ENCODE assay signal across 8 cellular contexts in the genomic region with DNA sequence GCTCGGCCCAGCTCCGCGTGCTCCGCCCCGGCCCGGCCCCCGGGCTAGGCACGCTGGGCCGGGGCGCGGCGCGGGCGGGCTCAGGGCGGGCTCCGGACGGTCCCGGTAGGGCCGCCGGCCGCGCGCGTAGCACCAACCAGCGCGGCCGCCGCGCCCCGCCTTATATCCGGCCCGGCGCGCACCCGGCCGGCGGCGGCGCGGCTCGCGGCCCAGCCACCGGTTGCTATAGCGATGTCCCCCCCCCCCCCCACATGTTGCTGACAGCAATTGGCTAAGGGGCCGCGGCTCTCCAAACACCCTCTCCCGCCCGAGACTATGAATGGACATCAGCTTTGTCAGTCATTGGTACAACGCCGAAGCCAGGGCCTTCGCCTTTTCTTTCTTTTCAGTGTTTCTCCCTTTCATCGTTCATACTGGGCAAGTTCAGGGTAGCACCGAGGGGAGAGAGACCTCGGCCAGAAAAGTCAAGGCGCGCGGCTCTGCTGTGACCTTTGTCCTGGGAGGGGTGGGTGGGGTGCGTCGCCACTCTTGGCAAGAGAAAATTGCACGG.
DNase-seq lines count a peak whose midpoint lies in the region; ATAC-seq and TF ChIP-seq lines count a peak whose summit lies in the region.

No MANE protein-coding gene starts in this region.

- TF ChIP-seq POLR2A in stomach (IDR thresholded peaks at IDR 0.05), result no peak

- in situ Hi-C loops in brain microvascular endothelial cell (cut with HindIII; ENCODE audit: low pct_ligation_motif_present, low sequenced_read_pairs), result no loop called here

- no peak for TF ChIP-seq CTCF in brain microvascular endothelial cell (IDR thresholded peaks at IDR 0.05; ENCODE audit: low read depth, low read length, missing control alignments)
- TF ChIP-seq CTCF in stomach (IDR thresholded peaks at IDR 0.05), result no peak
- no peak for TF ChIP-seq CTCF in omental fat pad (IDR thresholded peaks at IDR 0.05)

- H3K27me3 ChIP-seq in brain microvascular endothelial cell (replicated peaks), result peaks cover 71% of the 10 kb centered on the region
- peaks cover 33 to 97% (median 74%) of the 10 kb centered on the region in 3 donors for H3K27me3 ChIP-seq in stomach

- peak; percentile 91 for ATAC-seq in left colon
- no peak for ATAC-seq in omental fat pad (ENCODE audit: low FRiP score)

- no peak overlapping the region for H3K27ac ChIP-seq in brain microvascular endothelial cell
- peak overlapping the region in 2 of 5 donors; percentile 24 to 29 for H3K27ac ChIP-seq in stomach

- WGBS in stomach, 5 donors, result 0 to 4% (median 1%) methylated on average over 16 to 60 of the region's 60 CpGs

- intact Hi-C loops in left colon (cut with DNase I, micrococcal nuclease) (no loop called here), stomach (cut with DNase I; ENCODE audit: low total_unique reads) (no loop called here)

- H3K4me3 ChIP-seq in brain microvascular endothelial cell (ENCODE audit: low read depth, low read length), result peak overlapping the region; percentile 22
- H3K4me3 ChIP-seq in stomach, result peak overlapping the region; percentile 39 to 56 (median 46)

- no peaks in the 10 kb centered on the region for H3K9me3 ChIP-seq in stomach

- TF ChIP-seq EP300 in stomach (IDR thresholded peaks at IDR 0.05), result no peak

- peaks cover 30 to 61% (median 56%) of the 10 kb centered on the region in 4 donors for H3K4me1 ChIP-seq in stomach

- H3K36me3 ChIP-seq in brain microvascular endothelial cell (replicated peaks) (no peaks in the 10 kb centered on the region), stomach (no peaks in the 10 kb centered on the region)

- DNase-seq in DMS 273 (lab: John Stamatoyannopoulos, UW; ENCODE audit: unreplicated experiment), result peak; percentile 91
- peak; percentile 94 for DNase-seq in NCI-H146 (lab: John Stamatoyannopoulos, UW)
- DNase-seq in brain microvascular endothelial cell, result peak; percentile 81
- DNase-seq in left colon, result peak; percentile 44 to 62
- peak; percentile 48 for DNase-seq in stomach
- DNase-seq in activated gamma-delta T cell treated with Interleukin-2 at 50 U/mL for 16 hours, result no peak
- DNase-seq in omental fat pad (ENCODE audit: low spot score), result no peak
- DNase-seq in stimulated activated CD4-positive, alpha-beta T cell treated with anti-CD3 and anti-CD28 coated beads, Interleukin-4, amount 100 ng/mL, for 1 hour, result no peak

Comparison
In these comparisons a context has a peak if more than half of its experiments do, and no peak if none do; other contexts are left out.
1. DNase-seq: peak in DMS 273 (single experiment), NCI-H146 (single experiment), brain microvascular endothelial cell (single experiment), left colon (2 of 2) and stomach (single experiment); none in activated gamma-delta T cell treated with Interleukin-2 at 50 U/mL for 16 hours (single experiment), omental fat pad (single experiment) and stimulated activated CD4-positive, alpha-beta T cell treated with anti-CD3 and anti-CD28 coated beads, Interleukin-4, amount 100 ng/mL, for 1 hour (single experiment).